1 cellular context compared by ENCODE assay signal in genomic region chr15:75048394-75048793, GRCh38.
TF ChIP-seq lines count a peak whose summit lies in the region.

No MANE protein-coding gene starts in this region.

TF ChIP-seq in H1, 55 proteins besides CTCF, POLR2A, EP300 and RAD21:
- TF ChIP-seq POLR2AphosphoS5 (IDR thresholded peaks at IDR 0.05; ENCODE audit: low read depth, low read length) (no peak), CBX8 (IDR thresholded peaks at IDR 0.05; ENCODE audit: borderline replicate concordance, low read depth, low read length) (no peak), KDM4A (IDR thresholded peaks at IDR 0.05; ENCODE audit: low read depth, low read length, severe bottlenecking) (no peak), E2F6 (IDR thresholded peaks at IDR 0.05) (no peak), SIRT6 (IDR thresholded peaks at IDR 0.05; ENCODE audit: low read length) (no peak), YY1 (IDR thresholded peaks at IDR 0.05; ENCODE audit: low read depth, low read length) (no peak), SRF (IDR thresholded peaks at IDR 0.05; ENCODE audit: low read depth, low read length) (no peak), SP1 (IDR thresholded peaks at IDR 0.05; ENCODE audit: low read depth, low read length) (no peak), TAF1 (IDR thresholded peaks at IDR 0.05; ENCODE audit: low read depth, low read length) (no peak), JUND (IDR thresholded peaks at IDR 0.05; ENCODE audit: low read length) (no peak), HDAC6 (IDR thresholded peaks at IDR 0.05; ENCODE audit: low read depth, low read length) (no peak)
